Comparison of ENCODE assay signal across 11 cellular contexts in genomic region chr7:100719523-100720319, GRCh38. TPM values are rescaled to one million over a fixed set of nuclear protein-coding genes. Genes with fewer than 3 reads are reported as not detected.
A peak's percentile ranks its signal among the peaks of the same experiment; 100 is the strongest.
DNase-seq lines count a peak whose midpoint lies in the region; ATAC-seq, FAIRE-seq and TF ChIP-seq lines count a peak whose summit lies in the region.
"Had no signal": no experiment of that assay in that cellular context is flagged by ENCODE, and none has a peak within 500 bp of the region (broad histone marks: within the 10 kb centered on the region; RNA-seq: fewer than 3 reads in every experiment).

No MANE protein-coding gene starts in this region.

- H3K79me2 ChIP-seq in K562 (ENCODE audit: control insufficient read depth, insufficient read depth, low read length): no peaks in the 10 kb centered on the region

- H3K4me2 ChIP-seq in K562 (ENCODE audit: insufficient read depth, low read length): no peak overlapping the region

- WGBS in K562 (ENCODE audit: insufficient coverage, low coverage, missing lambda C conversion rate): 14% methylated on average over 8 of the region's 8 CpGs
- 46 to 47% methylated on average over 4 to 8 of the region's 8 CpGs for WGBS in upper lobe of left lung, 2 donors

- H3K4me3 ChIP-seq in HUES6 (ENCODE audit: low read depth, low read length) (peak overlapping the region; percentile 58), K562 (no peak overlapping the region), upper lobe of left lung (no peak overlapping the region)
- H3K4me3 ChIP-seq: body of pancreas had no signal

- TF ChIP-seq POLR2A in K562 (conservative IDR thresholded peaks at IDR 0.05) (no peak), upper lobe of left lung (IDR thresholded peaks at IDR 0.05) (no peak)

- POLR2A ChIA-PET in K562 (lab: Yijun Ruan, JAX): interaction anchor here (0.5 to 0.7 kb wide), 3 partner anchors 80 to 117 kb away, joined by 3 to 5 read pairs (median 3); partner anchors contain the start of gene PCOLCE

- H3K27ac ChIP-seq in HUES6 (ENCODE audit: low read depth, low read length) (no peak overlapping the region), K562 (ENCODE audit: extremely low read depth, low read depth, low read length) (no peak overlapping the region), upper lobe of left lung (no peak overlapping the region)
- H3K27ac ChIP-seq: body of pancreas had no signal

- no peaks in the 10 kb centered on the region for H3K36me3 ChIP-seq in HUES6 (ENCODE audit: control insufficient read depth, insufficient read depth, low read length)
- H3K36me3 ChIP-seq in K562 (ENCODE audit: control insufficient read depth, insufficient read depth, low read length): no peaks in the 10 kb centered on the region
- no peaks in the 10 kb centered on the region for H3K36me3 ChIP-seq in upper lobe of left lung

- no peak for FAIRE-seq in K562 (lab: Jason Lieb, UNC)

- intact Hi-C loops in K562 (cut with micrococcal nuclease): loop anchor here (10.0 kb wide), 1 partner anchor 315 kb away; no protein-coding TSS in a partner anchor

- H3K9ac ChIP-seq in HUES6 (ENCODE audit: low read length) (no peak overlapping the region), K562 (ENCODE audit: insufficient read depth in 1 of 2, low read depth in 2 of 2, low read length in 2 of 2) (no peak overlapping the region)

- TF ChIP-seq CTCF in K562 (IDR thresholded peaks at IDR 0.05 in 2 of 3, conservative IDR thresholded peaks at IDR 0.05 in 1 of 3; ENCODE audit: insufficient read depth in 2 of 3, low read depth in 1 of 3, low read length in 3 of 3) (no peak), upper lobe of left lung (IDR thresholded peaks at IDR 0.05) (no peak)

- DNase-seq in AG08396 (ENCODE audit: low spot score) (peak; percentile 33), K562 (ENCODE audit: extremely low read depth in 1 of 4, low spot score in 3 of 4) (no peak), left lobe of liver (ENCODE audit: low spot score) (no peak), NCI-H526 treated with DMSO at 0.1 percent for 48 hours (lab: John Stamatoyannopoulos, UW) (no peak), H4 (ENCODE audit: low spot score) (no peak), upper lobe of left lung (no peak)
- DNase-seq in activated CD4-positive, CD25-positive, alpha-beta regulatory T cell (lab: John Stamatoyannopoulos, UW): no peak
- DNase-seq: activated CD4-positive, alpha-beta T cell treated with anti-CD3 and anti-CD28 coated beads, Interleukin-2, amount 10 ng/mL, durations not matched to agents 7 days and 5 days; body of pancreas; MM.1S had no signal

- H2AFZ ChIP-seq in K562 (ENCODE audit: low read depth, low read length): no peak overlapping the region

- H3K9me3 ChIP-seq in HUES6 (ENCODE audit: control insufficient read depth, insufficient read depth, low read depth, low read length) (peaks cover 14% of the 10 kb centered on the region; the same call in 1 of the 2 replicates), K562 (replicated peaks; ENCODE audit: control insufficient read depth, insufficient read depth, low read depth, low read length) (peaks cover 4% of the 10 kb centered on the region; the same call in 1 of the 2 replicates), upper lobe of left lung (peaks cover 0 to 7% (median 0%) of the 10 kb centered on the region in 4 donors)
- H3K9me3 ChIP-seq: body of pancreas had no signal

- no peak for TF ChIP-seq EP300 in K562 (IDR thresholded peaks at IDR 0.05; ENCODE audit: low read length)
- TF ChIP-seq EP300 in upper lobe of left lung (IDR thresholded peaks at IDR 0.05): no peak

- H3K9me1 ChIP-seq in K562 (ENCODE audit: control insufficient read depth, insufficient read depth, low read length): no peaks in the 10 kb centered on the region

- no peak for ATAC-seq in K562
- ATAC-seq in left lobe of liver: peak; percentile 17
- no peak for ATAC-seq in upper lobe of left lung (ENCODE audit: low FRiP score in 2 of 2)
- ATAC-seq: body of pancreas had no signal

- CTCF ChIA-PET in K562 (lab: Yijun Ruan, JAX; ENCODE audit: low intra/inter-chr PET ratio): no interaction called here

- BruUV-seq in K562 (replicated peaks; lab: Mats Ljungman, UMichigan): no TSS peak

- in situ Hi-C loops in K562 (cut with MboI): no loop called here

- H3K4me1 ChIP-seq in HUES6 (ENCODE audit: control insufficient read depth, insufficient read depth, low read length) (peaks cover 7% of the 10 kb centered on the region), K562 (replicated peaks in 1 of 2; ENCODE audit: control insufficient read depth in 2 of 2, insufficient read depth in 2 of 2, low read length in 2 of 2) (peaks cover 6 to 26% of the 10 kb centered on the region in 2 experiments; a peak in 3 of 5 replicates), upper lobe of left lung (peaks cover 0 to 11% (median 3%) of the 10 kb centered on the region in 4 donors)

- no peak for TF ChIP-seq RAD21 in K562 (CRISPR knock-in tag; conservative IDR thresholded peaks at IDR 0.05 in 1 of 2, IDR thresholded peaks at IDR 0.05 in 1 of 2)

- H3K27me3 ChIP-seq in HUES6 (ENCODE audit: control insufficient read depth, insufficient read depth, low read length) (peaks cover 49% of the 10 kb centered on the region), K562 (ENCODE audit: control insufficient read depth in 2 of 2, insufficient read depth in 2 of 2, low read length in 2 of 2) (peaks cover 10 to 25% of the 10 kb centered on the region in 2 experiments), upper lobe of left lung (peaks cover 0 to 21% (median 7%) of the 10 kb centered on the region in 4 donors)
- H3K27me3 ChIP-seq: body of pancreas had no signal

- no peaks in the 10 kb centered on the region for H4K20me1 ChIP-seq in K562 (replicated peaks; ENCODE audit: control insufficient read depth, insufficient read depth, low read length)

RNA-seq across cellular contexts. Expression of gene EPO, which starts 0.5 kb away (rescaled TPM):
- 0.60 TPM in 1 of 2 replicates, not detected in the other for total RNA-seq in K562 (2011; cell fraction: chromatin; rRNA removed; ENCODE audit: low replicate concordance)
- 0.26 and 0.33 TPM in 2 replicates for total RNA-seq in K562 (2011; cell fraction: nucleolus; rRNA removed)
- total RNA-seq in K562 (2011; cell fraction: nucleoplasm; rRNA removed): not detected in 2 replicates
- total RNA-seq in K562 (2014; rRNA removed): 0.20 TPM in 1 of 2 replicates, not detected in the other
- not detected in 2 replicates for total RNA-seq in K562 (2014; rRNA removed; fragmentation: Illumina TruSeq; extraction: Trizol)
- not detected in 2 replicates for total RNA-seq in K562 (2015; rRNA removed; fragmentation: Illumina TruSeq; extraction: Trizol)
- not detected in 2 replicates for total RNA-seq in K562 (2021)
- 0.07 and 0.20 TPM in 2 replicates for polyA plus RNA-seq in K562 (2011; rRNA removed)
- polyA plus RNA-seq in K562 (2011; cell fraction: cytosol; rRNA removed): 0.12 and 0.15 TPM in 2 replicates
- polyA plus RNA-seq in K562 (2011; cell fraction: nucleus; rRNA removed): 0.29 and 0.53 TPM in 2 replicates
- 0.10 TPM in 1 of 2 replicates, not detected in the other for polyA plus RNA-seq in K562 (2012)
- not detected in 2 replicates for polyA plus RNA-seq in K562 (2014; fragmentation: Illumina TruSeq; extraction: Trizol)
- under 1 TPM in 1 of 2 experiments, not detected in 1; 0.06 TPM for polyA plus RNA-seq in K562 (2014; fragmentation: Nextera tagmentation; extraction: Ambion mirVana)
- polyA plus RNA-seq in K562 (2014; rRNA removed): 0.41 TPM in 1 of 2 replicates, not detected in the other
- polyA minus RNA-seq in K562 (2011; rRNA and poly(A)+ RNA removed): not detected in 2 replicates
- not detected in 2 replicates for polyA minus RNA-seq in K562 (2011; cell fraction: cytosol; rRNA and poly(A)+ RNA removed)
- polyA minus RNA-seq in K562 (2011; cell fraction: nucleus; rRNA and poly(A)+ RNA removed): not detected in 2 replicates
- total RNA-seq in left lobe of liver: 6.4 TPM
- not detected in 2 replicates for total RNA-seq in H4 (2014; rRNA removed; shearing (Covaris generic))
- under 1 TPM in 1 of 6 donors, not detected in 5; 0.20 TPM for total RNA-seq in upper lobe of left lung
- total RNA-seq: activated CD4-positive, alpha-beta T cell treated with anti-CD3 and anti-CD28 coated beads, Interleukin-2, amount 10 ng/mL, durations not matched to agents 7 days and 5 days had no signal

RNA-seq across cellular contexts. Expression of gene ZAN, which starts 13.7 kb away (rescaled TPM):
- not detected in 2 replicates for total RNA-seq in K562 (2011; cell fraction: chromatin; rRNA removed; ENCODE audit: low replicate concordance)
- not detected in 2 replicates for total RNA-seq in K562 (2011; cell fraction: nucleolus; rRNA removed)
- not detected in 2 replicates for total RNA-seq in K562 (2011; cell fraction: nucleoplasm; rRNA removed)
- not detected in 2 replicates for total RNA-seq in K562 (2014; rRNA removed)
- total RNA-seq in K562 (2014; rRNA removed; fragmentation: Illumina TruSeq; extraction: Trizol): not detected in 2 replicates
- total RNA-seq in K562 (2015; rRNA removed; fragmentation: Illumina TruSeq; extraction: Trizol): not detected in 2 replicates
- not detected in 2 replicates for total RNA-seq in K562 (2021)
- polyA plus RNA-seq in K562 (2011; rRNA removed): not detected in 2 replicates
- polyA plus RNA-seq in K562 (2011; cell fraction: cytosol; rRNA removed): not detected in 2 replicates
- 0.01 TPM in 1 of 2 replicates, not detected in the other for polyA plus RNA-seq in K562 (2011; cell fraction: nucleus; rRNA removed)
- polyA plus RNA-seq in K562 (2012): not detected in 2 replicates
- not detected in 2 replicates for polyA plus RNA-seq in K562 (2014; fragmentation: Illumina TruSeq; extraction: Trizol)
- polyA plus RNA-seq in K562 (2014; fragmentation: Nextera tagmentation; extraction: Ambion mirVana): not detected
- polyA plus RNA-seq in K562 (2014; rRNA removed): not detected in 2 replicates
- polyA minus RNA-seq in K562 (2011; rRNA and poly(A)+ RNA removed): not detected in 2 replicates
- polyA minus RNA-seq in K562 (2011; cell fraction: cytosol; rRNA and poly(A)+ RNA removed): not detected in 2 replicates
- not detected in 2 replicates for polyA minus RNA-seq in K562 (2011; cell fraction: nucleus; rRNA and poly(A)+ RNA removed)
- 0.03 TPM for total RNA-seq in left lobe of liver
- not detected in 2 replicates for total RNA-seq in H4 (2014; rRNA removed; shearing (Covaris generic))
- total RNA-seq in upper lobe of left lung: not detected
- total RNA-seq: activated CD4-positive, alpha-beta T cell treated with anti-CD3 and anti-CD28 coated beads, Interleukin-2, amount 10 ng/mL, durations not matched to agents 7 days and 5 days; body of pancreas had no signal

RNA-seq across cellular contexts. Expression of gene POP7, which starts 13.8 kb away (rescaled TPM):
- 7.9 and 28.1 TPM in 2 replicates for total RNA-seq in K562 (2011; cell fraction: chromatin; rRNA removed; ENCODE audit: low replicate concordance)
- 39.7 and 46.0 TPM in 2 replicates for total RNA-seq in K562 (2011; cell fraction: nucleolus; rRNA removed)
- total RNA-seq in K562 (2011; cell fraction: nucleoplasm; rRNA removed): 24.5 and 27.6 TPM in 2 replicates
- total RNA-seq in K562 (2014; rRNA removed) (150 and 214 TPM in 2 replicates), K562 (2014; rRNA removed; fragmentation: Illumina TruSeq; extraction: Trizol) (46.7 and 49.9 TPM in 2 replicates), K562 (2015; rRNA removed; fragmentation: Illumina TruSeq; extraction: Trizol) (115 TPM in 2 replicates), K562 (2021) (109 TPM in 2 replicates), left lobe of liver (28.5 TPM), upper lobe of left lung (10 to 100 TPM in 5 of 6 donors, 1 to 10 TPM in 1; 9.4 to 32.5 (median 22.2) TPM)
- polyA plus RNA-seq in K562 (2011; rRNA removed) (43.3 and 68.9 TPM in 2 replicates), K562 (2014; fragmentation: Illumina TruSeq; extraction: Trizol) (46.0 and 87.4 TPM in 2 replicates), K562 (2014; fragmentation: Nextera tagmentation; extraction: Ambion mirVana) (10 to 100 TPM; 11.5 to 27.1 TPM), K562 (2014; rRNA removed) (163 and 191 TPM in 2 replicates)
- 72.5 and 209 TPM in 2 replicates for polyA plus RNA-seq in K562 (2011; cell fraction: cytosol; rRNA removed)
- polyA plus RNA-seq in K562 (2011; cell fraction: nucleus; rRNA removed): 33.6 and 51.3 TPM in 2 replicates
- 73.1 and 110 TPM in 2 replicates for polyA plus RNA-seq in K562 (2012)
- polyA minus RNA-seq in K562 (2011; rRNA and poly(A)+ RNA removed): 7.4 and 14.3 TPM in 2 replicates
- 17.0 and 39.1 TPM in 2 replicates for polyA minus RNA-seq in K562 (2011; cell fraction: cytosol; rRNA and poly(A)+ RNA removed)
- polyA minus RNA-seq in K562 (2011; cell fraction: nucleus; rRNA and poly(A)+ RNA removed): 11.8 and 12.6 TPM in 2 replicates
- total RNA-seq in H4 (2014; rRNA removed; shearing (Covaris generic)): 61.6 and 80.1 TPM in 2 replicates

RNA-seq across cellular contexts. Expression of gene GIGYF1, which starts 25.7 kb away (rescaled TPM):
- 84.5 and 200 TPM in 2 replicates for total RNA-seq in K562 (2011; cell fraction: chromatin; rRNA removed; ENCODE audit: low replicate concordance)
- total RNA-seq in K562 (2011; cell fraction: nucleolus; rRNA removed): 145 and 152 TPM in 2 replicates
- total RNA-seq in K562 (2011; cell fraction: nucleoplasm; rRNA removed): 94.7 and 102 TPM in 2 replicates
- total RNA-seq in K562 (2014; rRNA removed) (30.6 and 33.6 TPM in 2 replicates), K562 (2014; rRNA removed; fragmentation: Illumina TruSeq; extraction: Trizol) (7.7 and 8.0 TPM in 2 replicates), K562 (2015; rRNA removed; fragmentation: Illumina TruSeq; extraction: Trizol) (20.0 and 21.0 TPM in 2 replicates), K562 (2021) (57.8 and 76.2 TPM in 2 replicates), left lobe of liver (21.6 TPM), upper lobe of left lung (100 to 1,000 TPM in 1 of 6 donors, 10 to 100 TPM in 5; 18.7 to 151 (median 52.9) TPM)
- polyA plus RNA-seq in K562 (2011; rRNA removed) (9.7 and 12.7 TPM in 2 replicates), K562 (2014; fragmentation: Illumina TruSeq; extraction: Trizol) (16.8 and 24.3 TPM in 2 replicates), K562 (2014; fragmentation: Nextera tagmentation; extraction: Ambion mirVana) (1 to 10 TPM in 1 of 2 experiments, under 1 TPM in 1; 0.56 to 1.6 TPM), K562 (2014; rRNA removed) (39.5 and 59.2 TPM in 2 replicates)
- polyA plus RNA-seq in K562 (2011; cell fraction: cytosol; rRNA removed): 7.7 and 14.4 TPM in 2 replicates
- polyA plus RNA-seq in K562 (2011; cell fraction: nucleus; rRNA removed): 110 and 242 TPM in 2 replicates
- polyA plus RNA-seq in K562 (2012): 26.8 and 38.9 TPM in 2 replicates
- polyA minus RNA-seq in K562 (2011; rRNA and poly(A)+ RNA removed): 3.1 and 4.1 TPM in 2 replicates
- 11.6 and 11.9 TPM in 2 replicates for polyA minus RNA-seq in K562 (2011; cell fraction: cytosol; rRNA and poly(A)+ RNA removed)
- 40.9 and 52.5 TPM in 2 replicates for polyA minus RNA-seq in K562 (2011; cell fraction: nucleus; rRNA and poly(A)+ RNA removed)
- 2.6 and 4.1 TPM in 2 replicates for total RNA-seq in H4 (2014; rRNA removed; shearing (Covaris generic))

RNA-seq across cellular contexts. Expression of gene GNB2, which starts 46.2 kb away (rescaled TPM):
- total RNA-seq in K562 (2011; cell fraction: chromatin; rRNA removed; ENCODE audit: low replicate concordance): 52.2 and 165 TPM in 2 replicates
- 119 and 144 TPM in 2 replicates for total RNA-seq in K562 (2011; cell fraction: nucleolus; rRNA removed)
- 70.5 and 76.0 TPM in 2 replicates for total RNA-seq in K562 (2011; cell fraction: nucleoplasm; rRNA removed)
- total RNA-seq in K562 (2014; rRNA removed): 125 and 171 TPM in 2 replicates
- 25.4 and 37.1 TPM in 2 replicates for total RNA-seq in K562 (2014; rRNA removed; fragmentation: Illumina TruSeq; extraction: Trizol)
- total RNA-seq in K562 (2015; rRNA removed; fragmentation: Illumina TruSeq; extraction: Trizol): 74.1 and 78.5 TPM in 2 replicates
- 320 and 323 TPM in 2 replicates for total RNA-seq in K562 (2021)
- 83.8 and 104 TPM in 2 replicates for polyA plus RNA-seq in K562 (2011; rRNA removed)
- 142 and 275 TPM in 2 replicates for polyA plus RNA-seq in K562 (2011; cell fraction: cytosol; rRNA removed)
- polyA plus RNA-seq in K562 (2011; cell fraction: nucleus; rRNA removed): 125 and 179 TPM in 2 replicates
- 243 and 314 TPM in 2 replicates for polyA plus RNA-seq in K562 (2012)
- 212 and 251 TPM in 2 replicates for polyA plus RNA-seq in K562 (2014; fragmentation: Illumina TruSeq; extraction: Trizol)
- 1 to 10 TPM in 1 of 2 experiments, under 1 TPM in 1; 0.65 to 5.2 TPM for polyA plus RNA-seq in K562 (2014; fragmentation: Nextera tagmentation; extraction: Ambion mirVana)
- 189 and 193 TPM in 2 replicates for polyA plus RNA-seq in K562 (2014; rRNA removed)
- 21.4 and 50.9 TPM in 2 replicates for polyA minus RNA-seq in K562 (2011; rRNA and poly(A)+ RNA removed)
- polyA minus RNA-seq in K562 (2011; cell fraction: cytosol; rRNA and poly(A)+ RNA removed): 89.4 and 98.0 TPM in 2 replicates
- polyA minus RNA-seq in K562 (2011; cell fraction: nucleus; rRNA and poly(A)+ RNA removed): 23.0 and 27.4 TPM in 2 replicates
- total RNA-seq in left lobe of liver: 80.9 TPM
- 65.0 and 67.1 TPM in 2 replicates for total RNA-seq in H4 (2014; rRNA removed; shearing (Covaris generic))
- 100 to 1,000 TPM; 153 to 291 (median 278) TPM for total RNA-seq in upper lobe of left lung
